ENCODE assay signal across 19 cellular contexts in genomic region chr9:99166149-99166548, GRCh38. TPM values are rescaled to one million over a fixed set of nuclear protein-coding genes. Genes with fewer than 3 reads are reported as not detected.
DNase-seq lines count a peak whose midpoint lies in the region; ATAC-seq and TF ChIP-seq lines count a peak whose summit lies in the region.
"Had no signal": no experiment of that assay in that cellular context is flagged by ENCODE, and none has a peak within 500 bp of the region (broad histone marks: within the 10 kb centered on the region; RNA-seq: fewer than 3 reads in every experiment).

No MANE protein-coding gene starts in this region.

- H3K27me3 ChIP-seq in WERI-Rb-1 (ENCODE audit: insufficient read depth, low read depth, severe bottlenecking) = no peaks in the 10 kb centered on the region
- H3K27me3 ChIP-seq: BE2C had no signal

- H3K36me3 ChIP-seq in WERI-Rb-1 = no peaks in the 10 kb centered on the region
- H3K36me3 ChIP-seq: BE2C had no signal

- H3K4me3 Mint-ChIP-seq in activated CD4-positive, alpha-beta T cell treated with anti-CD3 and anti-CD28 coated beads, Interleukin-2, amount 10 ng/mL, durations not matched to agents 7 days and 5 days = no peak overlapping the region
- H3K4me3 Mint-ChIP-seq in activated CD4-positive, alpha-beta T cell treated with anti-CD3 and anti-CD28 coated beads for 36 hours = no peak overlapping the region
- H3K4me3 Mint-ChIP-seq in activated naive CD8-positive, alpha-beta T cell treated with anti-CD3 and anti-CD28 coated beads for 36 hours = peak overlapping the region; percentile 19
- no peak overlapping the region for H3K4me3 Mint-ChIP-seq in stimulated activated effector memory CD8-positive, alpha-beta T cell treated with anti-CD3 and anti-CD28 coated beads, Interleukin-12 subunit alpha, Interleukin-12 subunit beta, amount 100 ng/mL, for 72 hours
- H3K4me3 Mint-ChIP-seq: CD4-positive, CD25-positive, alpha-beta regulatory T cell had no signal

- TF ChIP-seq CTCF in WERI-Rb-1 (IDR thresholded peaks at IDR 0.05; ENCODE audit: low read depth, low read length) = no peak

- peaks cover 46% of the 10 kb centered on the region for H3K4me1 Mint-ChIP-seq in activated CD4-positive, alpha-beta T cell treated with anti-CD3 and anti-CD28 coated beads, Interleukin-2, amount 10 ng/mL, durations not matched to agents 7 days and 5 days
- peaks cover 28% of the 10 kb centered on the region for H3K4me1 Mint-ChIP-seq in activated CD4-positive, alpha-beta T cell treated with anti-CD3 and anti-CD28 coated beads for 36 hours
- peaks cover 50% of the 10 kb centered on the region for H3K4me1 Mint-ChIP-seq in activated naive CD8-positive, alpha-beta T cell treated with anti-CD3 and anti-CD28 coated beads for 36 hours
- peaks cover 28% of the 10 kb centered on the region for H3K4me1 Mint-ChIP-seq in stimulated activated effector memory CD8-positive, alpha-beta T cell treated with anti-CD3 and anti-CD28 coated beads, Interleukin-12 subunit alpha, Interleukin-12 subunit beta, amount 100 ng/mL, for 72 hours

- ATAC-seq in activated CD4-positive, alpha-beta T cell treated with anti-CD3 and anti-CD28 coated beads for 36 hours = no peak
- ATAC-seq in stimulated activated effector memory CD8-positive, alpha-beta T cell treated with anti-CD3 and anti-CD28 coated beads, Interleukin-12 subunit alpha, Interleukin-12 subunit beta, amount 100 ng/mL, for 72 hours = peak; percentile 66
- no peak for ATAC-seq in left cardiac atrium
- no peak for ATAC-seq in GM19467 (IDR thresholded peaks at IDR 0.05; ENCODE audit: unreplicated experiment)

- peak overlapping the region; percentile 14 for H3K27ac Mint-ChIP-seq in activated CD4-positive, alpha-beta T cell treated with anti-CD3 and anti-CD28 coated beads, Interleukin-2, amount 10 ng/mL, durations not matched to agents 7 days and 5 days
- no peak overlapping the region for H3K27ac Mint-ChIP-seq in activated CD4-positive, alpha-beta T cell treated with anti-CD3 and anti-CD28 coated beads for 36 hours
- peak overlapping the region; percentile 34 for H3K27ac Mint-ChIP-seq in activated naive CD8-positive, alpha-beta T cell treated with anti-CD3 and anti-CD28 coated beads for 36 hours
- peak overlapping the region; percentile 9 for H3K27ac Mint-ChIP-seq in stimulated activated effector memory CD8-positive, alpha-beta T cell treated with anti-CD3 and anti-CD28 coated beads, Interleukin-12 subunit alpha, Interleukin-12 subunit beta, amount 100 ng/mL, for 72 hours

- H3K9me3 Mint-ChIP-seq in activated CD4-positive, alpha-beta T cell treated with anti-CD3 and anti-CD28 coated beads, Interleukin-2, amount 10 ng/mL, durations not matched to agents 7 days and 5 days = peaks cover 4% of the 10 kb centered on the region
- no peaks in the 10 kb centered on the region for H3K9me3 Mint-ChIP-seq in activated CD4-positive, alpha-beta T cell treated with anti-CD3 and anti-CD28 coated beads for 36 hours (ENCODE audit: low read depth)
- no peaks in the 10 kb centered on the region for H3K9me3 Mint-ChIP-seq in activated naive CD8-positive, alpha-beta T cell treated with anti-CD3 and anti-CD28 coated beads for 36 hours
- H3K9me3 Mint-ChIP-seq in stimulated activated effector memory CD8-positive, alpha-beta T cell treated with anti-CD3 and anti-CD28 coated beads, Interleukin-12 subunit alpha, Interleukin-12 subunit beta, amount 100 ng/mL, for 72 hours = no peaks in the 10 kb centered on the region

- POLR2A ChIA-PET in activated CD4-positive, alpha-beta T cell treated with anti-CD3 and anti-CD28 coated beads, Interleukin-2, amount 10 ng/mL, durations not matched to agents 7 days and 5 days (lab: Charles Lee) = no interaction called here
- POLR2A ChIA-PET in activated CD4-positive, alpha-beta T cell treated with anti-CD3 and anti-CD28 coated beads for 36 hours (lab: Charles Lee) = no interaction called here

- CTCF ChIA-PET in activated CD4-positive, alpha-beta T cell treated with anti-CD3 and anti-CD28 coated beads, Interleukin-2, amount 10 ng/mL, durations not matched to agents 7 days and 5 days (lab: Charles Lee) = interaction anchor here (1.5 to 2.2 kb wide), 2 partner anchors 11 to 92 kb away, joined by 3 to 13 read pairs; no protein-coding TSS in a partner anchor
- CTCF ChIA-PET in activated CD4-positive, alpha-beta T cell treated with anti-CD3 and anti-CD28 coated beads for 36 hours (lab: Charles Lee) = interaction anchor here (0.7 to 0.9 kb wide), 2 partner anchors 9 to 742 kb away, joined by 3 read pairs; no protein-coding TSS in a partner anchor

- peak overlapping the region; percentile 18 for H3K27ac ChIP-seq in WERI-Rb-1
- H3K27ac ChIP-seq: RWPE1 had no signal

- peak; percentile 39 for DNase-seq in activated CD4-positive, alpha-beta T cell treated with anti-CD3 and anti-CD28 coated beads, Interleukin-2, amount 10 ng/mL, durations not matched to agents 7 days and 5 days
- no peak for DNase-seq in activated CD4-positive, alpha-beta T cell treated with anti-CD3 and anti-CD28 coated beads for 36 hours
- DNase-seq in WERI-Rb-1 (no peak), left cardiac atrium (no peak), AG20443 (ENCODE audit: low spot score) (no peak)
- no peak for DNase-seq in activated naive CD8-positive, alpha-beta T cell treated with anti-CD3 and anti-CD28 coated beads for 36 hours
- no peak for DNase-seq in stimulated activated effector memory CD8-positive, alpha-beta T cell treated with anti-CD3 and anti-CD28 coated beads, Interleukin-12 subunit alpha, Interleukin-12 subunit beta, amount 100 ng/mL, for 72 hours (ENCODE audit: low spot score in 2 of 2)
- DNase-seq: 8988T; BE2C; CD4-positive, CD25-positive, alpha-beta regulatory T cell; COR-L47; DMS 273 treated with DMSO at 0.1 percent for 48 hours; MM.1S; NCI-H1105 treated with DMSO at 0.1 percent for 48 hours; NCI-H1694; NCI-H748 treated with DMSO at 0.1 percent for 48 hours; SIG-M5 had no signal

- H3K27me3 Mint-ChIP-seq in activated CD4-positive, alpha-beta T cell treated with anti-CD3 and anti-CD28 coated beads, Interleukin-2, amount 10 ng/mL, durations not matched to agents 7 days and 5 days = peaks cover 2% of the 10 kb centered on the region
- no peaks in the 10 kb centered on the region for H3K27me3 Mint-ChIP-seq in activated CD4-positive, alpha-beta T cell treated with anti-CD3 and anti-CD28 coated beads for 36 hours
- H3K27me3 Mint-ChIP-seq in activated naive CD8-positive, alpha-beta T cell treated with anti-CD3 and anti-CD28 coated beads for 36 hours = peaks cover 7% of the 10 kb centered on the region

- no peak overlapping the region for H3K4me3 ChIP-seq in WERI-Rb-1 (ENCODE audit: low read depth, low read length)

- H3K36me3 Mint-ChIP-seq in activated CD4-positive, alpha-beta T cell treated with anti-CD3 and anti-CD28 coated beads, Interleukin-2, amount 10 ng/mL, durations not matched to agents 7 days and 5 days (ENCODE audit: low read depth) = no peaks in the 10 kb centered on the region
- H3K36me3 Mint-ChIP-seq in activated CD4-positive, alpha-beta T cell treated with anti-CD3 and anti-CD28 coated beads for 36 hours (ENCODE audit: low read depth) = no peaks in the 10 kb centered on the region
- H3K36me3 Mint-ChIP-seq in activated naive CD8-positive, alpha-beta T cell treated with anti-CD3 and anti-CD28 coated beads for 36 hours = peaks cover 7% of the 10 kb centered on the region
- no peaks in the 10 kb centered on the region for H3K36me3 Mint-ChIP-seq in stimulated activated effector memory CD8-positive, alpha-beta T cell treated with anti-CD3 and anti-CD28 coated beads, Interleukin-12 subunit alpha, Interleukin-12 subunit beta, amount 100 ng/mL, for 72 hours
- H3K36me3 Mint-ChIP-seq: CD4-positive, CD25-positive, alpha-beta regulatory T cell had no signal

- intact Hi-C loops in activated CD4-positive, alpha-beta T cell treated with anti-CD3 and anti-CD28 coated beads for 36 hours (cut with DNase I, micrococcal nuclease) = loop anchor here in 1 of 2 experiments (5.0 to 10.0 kb wide), 2 partner anchors 846 to 1049 kb away; no protein-coding TSS in a partner anchor
- intact Hi-C loops in left cardiac atrium (cut with DNase I) = loop anchor here in 1 of 2 donors (10.0 kb wide), 1 partner anchor 1159 kb away; no protein-coding TSS in a partner anchor

- no peaks in the 10 kb centered on the region for H3K9me3 ChIP-seq in WERI-Rb-1 (ENCODE audit: severe bottlenecking)
- H3K9me3 ChIP-seq: BE2C had no signal

RNA-seq across cellular contexts. Expression of gene ALG2, which starts 55.6 kb away (rescaled TPM):
- 10 to 100 TPM; 21.2 to 30.5 TPM for total RNA-seq in activated CD4-positive, alpha-beta T cell treated with anti-CD3 and anti-CD28 coated beads, Interleukin-2, amount 10 ng/mL, durations not matched to agents 7 days and 5 days
- total RNA-seq in activated CD4-positive, alpha-beta T cell treated with anti-CD3 and anti-CD28 coated beads for 36 hours = 10 to 100 TPM; 22.8 to 31.1 TPM
- total RNA-seq in activated naive CD8-positive, alpha-beta T cell treated with anti-CD3 and anti-CD28 coated beads for 36 hours = 10 to 100 TPM; 27.3 to 30.3 TPM
- 10 to 100 TPM; 15.1 to 29.3 TPM for total RNA-seq in left cardiac atrium

RNA-seq across cellular contexts. Expression of gene SEC61B, which starts 55.9 kb away (rescaled TPM):
- total RNA-seq in activated CD4-positive, alpha-beta T cell treated with anti-CD3 and anti-CD28 coated beads, Interleukin-2, amount 10 ng/mL, durations not matched to agents 7 days and 5 days = 100 to 1,000 TPM; 104 to 116 TPM
- total RNA-seq in activated CD4-positive, alpha-beta T cell treated with anti-CD3 and anti-CD28 coated beads for 36 hours = 100 to 1,000 TPM in 1 of 2 experiments, 10 to 100 TPM in 1; 81.0 to 139 TPM
- total RNA-seq in activated naive CD8-positive, alpha-beta T cell treated with anti-CD3 and anti-CD28 coated beads for 36 hours = 100 to 1,000 TPM; 161 to 164 TPM
- 10 to 100 TPM; 60.4 to 77.8 TPM for total RNA-seq in left cardiac atrium
